ENCODE assay signal across 8 cellular contexts in genomic region chr17:9360610-9361571, GRCh38.
DNase-seq lines count a peak whose midpoint lies in the region; FAIRE-seq and TF ChIP-seq lines count a peak whose summit lies in the region.
"Had no signal": no experiment of that assay in that cellular context is flagged by ENCODE, and none has a peak within 500 bp of the region (broad histone marks: within the 10 kb centered on the region; RNA-seq: fewer than 3 reads in every experiment).

No MANE protein-coding gene starts in this region.

- intact Hi-C loops in tibial artery (cut with DNase I; ENCODE audit: low total_unique reads) (no loop called here), dorsolateral prefrontal cortex (cut with DNase I) (no loop called here)

- H3K4me1 ChIP-seq in tibial artery = peaks cover 0 to 32% (median 4%) of the 10 kb centered on the region in 4 donors

- H3K4me3 ChIP-seq in bronchial epithelial cell (ENCODE audit: low read depth, low read length) (no peak overlapping the region), tibial artery (no peak overlapping the region), dorsolateral prefrontal cortex (peak overlapping the region in 4 of 59 donors; percentile 10 to 28 (median 14))

- H3K27me3 ChIP-seq in bronchial epithelial cell (ENCODE audit: control insufficient read depth, insufficient read depth, low read length) (no peaks in the 10 kb centered on the region), tibial artery (no peaks in the 10 kb centered on the region), dorsolateral prefrontal cortex (no peaks in the 10 kb centered on the region)

- no peak for TF ChIP-seq CTCF in bronchial epithelial cell (IDR thresholded peaks at IDR 0.05; ENCODE audit: insufficient read depth, low read length, severe bottlenecking)
- no peak for TF ChIP-seq CTCF in tibial artery (IDR thresholded peaks at IDR 0.05)
- TF ChIP-seq CTCF in dorsolateral prefrontal cortex (IDR thresholded peaks at IDR 0.05 in 54 of 56, conservative IDR thresholded peaks at IDR 0.05 in 2 of 56; ENCODE audit: low read depth in 1 of 56, partially characterized antibody in 56 of 56) = no peak

- no peak for FAIRE-seq in bronchial epithelial cell (lab: Jason Lieb, UNC)

- no peaks in the 10 kb centered on the region for H3K9me3 ChIP-seq in tibial artery

- H3K27ac ChIP-seq in tibial artery (no peak overlapping the region), dorsolateral prefrontal cortex (no peak overlapping the region)

- in situ Hi-C loops in KBM-7 (cut with MboI; ENCODE audit: low pct_unique_long_range_greater_than_20kb, low sequenced_read_pairs) = no loop called here

- DNase-seq in HuH-7.5 (ENCODE audit: low spot score) = peak; percentile 36
- DNase-seq in bronchial epithelial cell (ENCODE audit: low read depth) = peak; percentile 70
- DNase-seq in left kidney (ENCODE audit: low read depth, low spot score) = peak; percentile 69
- DNase-seq in tibial artery = peak; percentile 67 to 75
- no peak for DNase-seq in dorsolateral prefrontal cortex
- no peak for DNase-seq in KBM-7
- DNase-seq in SKM-1 (lab: John Stamatoyannopoulos, UW; ENCODE audit: unreplicated experiment) = no peak
- DNase-seq: activated naive CD8-positive, alpha-beta T cell treated with anti-CD3 and anti-CD28 coated beads, Interleukin-2, amount 50 U/mL, for 24 hours had no signal

- no peaks in the 10 kb centered on the region for H3K36me3 ChIP-seq in bronchial epithelial cell (ENCODE audit: control insufficient read depth, insufficient read depth, low read length)
- no peaks in the 10 kb centered on the region for H3K36me3 ChIP-seq in tibial artery

Comparison
In these comparisons a context has a peak if more than half of its experiments do, and no peak if none do; other contexts are left out.
1. DNase-seq: peak in HuH-7.5 (single experiment), bronchial epithelial cell (single experiment), left kidney (single experiment) and tibial artery (2 of 2); none in dorsolateral prefrontal cortex (0 of 10), KBM-7 (single experiment) and SKM-1 (single experiment).